23 cellular contexts compared by ENCODE assay signal in the genomic region with DNA sequence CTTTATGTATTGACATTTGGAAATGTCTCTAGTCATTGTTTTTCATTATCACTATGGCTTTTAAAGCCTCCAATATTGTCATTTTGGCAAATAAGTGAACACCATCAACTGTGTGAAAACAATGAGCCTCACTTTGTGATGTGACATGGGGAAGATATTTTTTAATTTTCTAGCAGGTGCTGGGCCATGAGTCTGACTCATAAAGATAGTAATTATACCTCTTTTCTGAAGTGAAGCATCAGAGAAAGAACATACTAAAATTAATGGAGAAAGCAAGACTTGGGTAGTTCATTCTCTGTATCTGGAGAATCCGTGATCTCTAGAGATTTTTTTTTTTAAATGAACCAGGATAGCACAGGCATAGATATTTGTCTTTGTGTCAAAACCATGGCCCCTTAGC.
DNase-seq lines count a peak whose midpoint lies in the region; ATAC-seq and TF ChIP-seq lines count a peak whose summit lies in the region.
"Had no signal": no experiment of that assay in that cellular context is flagged by ENCODE, and none has a peak within 500 bp of the region (broad histone marks: within the 10 kb centered on the region; RNA-seq: fewer than 3 reads in every experiment).

No MANE protein-coding gene starts in this region.

- intact Hi-C loops in activated CD4-positive, alpha-beta T cell treated with anti-CD3 and anti-CD28 coated beads for 36 hours (cut with DNase I, micrococcal nuclease) = no loop called here
- intact Hi-C loops in adrenal gland (cut with DNase I) = no loop called here

- peaks cover 11% of the 10 kb centered on the region for H3K4me1 Mint-ChIP-seq in activated CD4-positive, alpha-beta T cell treated with anti-CD3 and anti-CD28 coated beads for 36 hours

- 62 to 87% (median 81%) methylated on average over 1 of the region's 1 CpG for WGBS in adrenal gland, 4 donors

- no peaks in the 10 kb centered on the region for H3K4me1 ChIP-seq in adrenal gland (replicated peaks in 1 of 2)

- ATAC-seq in GM18870 (IDR thresholded peaks at IDR 0.05; ENCODE audit: unreplicated experiment) (peak; percentile 51), GM21723 (IDR thresholded peaks at IDR 0.05; ENCODE audit: unreplicated experiment) (peak; percentile 55), HG03175 (IDR thresholded peaks at IDR 0.05; ENCODE audit: unreplicated experiment) (peak; percentile 66)
- no peak for ATAC-seq in activated CD4-positive, alpha-beta T cell treated with anti-CD3 and anti-CD28 coated beads for 36 hours
- ATAC-seq: activated CD8-positive, alpha-beta T cell treated with anti-CD3 and anti-CD28 coated beads for 36 hours; SK-N-SH treated with all-trans-retinoic acid at 6 μM for 48 hours; WTC11 had no signal

- TF ChIP-seq CTCF in adrenal gland (IDR thresholded peaks at IDR 0.05) = no peak

- H3K27me3 ChIP-seq in adrenal gland = no peaks in the 10 kb centered on the region

- H3K27ac Mint-ChIP-seq in activated CD4-positive, alpha-beta T cell treated with anti-CD3 and anti-CD28 coated beads for 36 hours = no peak overlapping the region
- H3K27ac Mint-ChIP-seq: activated CD8-positive, alpha-beta T cell treated with anti-CD3 and anti-CD28 coated beads for 36 hours; activated naive CD4-positive, alpha-beta T cell treated with anti-CD3 and anti-CD28 coated beads, Interleukin-2, amount 50 U/mL, for 72 hours; activated T-cell treated with anti-CD3 and anti-CD28 coated beads, Interleukin-2, amount 50 U/mL, for 24 hours; B cell; nephron; WTC11 had no signal

- no peaks in the 10 kb centered on the region for H3K36me3 Mint-ChIP-seq in activated CD4-positive, alpha-beta T cell treated with anti-CD3 and anti-CD28 coated beads for 36 hours (ENCODE audit: low read depth)
- H3K36me3 Mint-ChIP-seq: activated naive CD4-positive, alpha-beta T cell treated with anti-CD3 and anti-CD28 coated beads, Interleukin-2, amount 50 U/mL, for 72 hours; WTC11 had no signal

- POLR2A ChIA-PET in activated CD4-positive, alpha-beta T cell treated with anti-CD3 and anti-CD28 coated beads for 36 hours (lab: Charles Lee) = interaction anchor here (1.0 kb wide), 1 partner anchor 30 kb away, joined by 3 read pairs; no protein-coding TSS in a partner anchor

- H3K4me3 ChIP-seq in adrenal gland = no peak overlapping the region
- H3K4me3 ChIP-seq: GM23248 had no signal

- no peaks in the 10 kb centered on the region for H3K9me3 ChIP-seq in adrenal gland (replicated peaks in 1 of 3)

- no peak for TF ChIP-seq POLR2A in adrenal gland (IDR thresholded peaks at IDR 0.05)

- peak; percentile 29 for DNase-seq in COR-L47 (lab: John Stamatoyannopoulos, UW)
- DNase-seq in activated CD4-positive, alpha-beta T cell treated with anti-CD3 and anti-CD28 coated beads for 36 hours = no peak
- DNase-seq in NOMO-1 treated with DMSO at 0.1 percent for 48 hours (lab: John Stamatoyannopoulos, UW; ENCODE audit: unreplicated experiment) = no peak
- no peak for DNase-seq in activated gamma-delta T cell (lab: John Stamatoyannopoulos, UW)
- no peak for DNase-seq in adrenal gland
- DNase-seq: activated CD8-positive, alpha-beta T cell treated with anti-CD3 and anti-CD28 coated beads for 36 hours; activated T-cell treated with anti-CD3 and anti-CD28 coated beads, Interleukin-2, amount 50 U/mL, for 24 hours; GDM1; GM23248; KG1; mesendoderm; NCI-H2081; NK-92 treated with Interleukin-12 subunit alpha and Interleukin-12 subunit beta, amount 100 ng/mL, for 24 hours; RPMI8226; stimulated activated CD4-positive, alpha-beta T cell treated with anti-CD3 and anti-CD28 coated beads, Interleukin-4, amount 100 ng/mL, for 1 hour had no signal

- no peaks in the 10 kb centered on the region for H3K27me3 Mint-ChIP-seq in activated CD4-positive, alpha-beta T cell treated with anti-CD3 and anti-CD28 coated beads for 36 hours
- H3K27me3 Mint-ChIP-seq: activated CD8-positive, alpha-beta T cell treated with anti-CD3 and anti-CD28 coated beads for 36 hours; B cell had no signal

- H3K9me3 Mint-ChIP-seq in activated CD4-positive, alpha-beta T cell treated with anti-CD3 and anti-CD28 coated beads for 36 hours (ENCODE audit: low read depth) = no peaks in the 10 kb centered on the region
- H3K9me3 Mint-ChIP-seq: activated CD8-positive, alpha-beta T cell treated with anti-CD3 and anti-CD28 coated beads for 36 hours; activated naive CD4-positive, alpha-beta T cell treated with anti-CD3 and anti-CD28 coated beads, Interleukin-2, amount 50 U/mL, for 72 hours; activated T-cell treated with anti-CD3 and anti-CD28 coated beads, Interleukin-2, amount 50 U/mL, for 24 hours; nephron had no signal

- no peaks in the 10 kb centered on the region for H3K36me3 ChIP-seq in adrenal gland (replicated peaks in 1 of 2)

- no peak overlapping the region for H3K27ac ChIP-seq in adrenal gland
- H3K27ac ChIP-seq: GM23248 had no signal

- CTCF ChIA-PET in activated CD4-positive, alpha-beta T cell treated with anti-CD3 and anti-CD28 coated beads for 36 hours (lab: Charles Lee) = no interaction called here

- no peak overlapping the region for H3K4me3 Mint-ChIP-seq in activated CD4-positive, alpha-beta T cell treated with anti-CD3 and anti-CD28 coated beads for 36 hours
- H3K4me3 Mint-ChIP-seq: activated CD8-positive, alpha-beta T cell treated with anti-CD3 and anti-CD28 coated beads for 36 hours; activated T-cell treated with anti-CD3 and anti-CD28 coated beads, Interleukin-2, amount 50 U/mL, for 24 hours; B cell; nephron; WTC11 had no signal
